ENCODE assay signal across 8 cellular contexts in the genomic region with DNA sequence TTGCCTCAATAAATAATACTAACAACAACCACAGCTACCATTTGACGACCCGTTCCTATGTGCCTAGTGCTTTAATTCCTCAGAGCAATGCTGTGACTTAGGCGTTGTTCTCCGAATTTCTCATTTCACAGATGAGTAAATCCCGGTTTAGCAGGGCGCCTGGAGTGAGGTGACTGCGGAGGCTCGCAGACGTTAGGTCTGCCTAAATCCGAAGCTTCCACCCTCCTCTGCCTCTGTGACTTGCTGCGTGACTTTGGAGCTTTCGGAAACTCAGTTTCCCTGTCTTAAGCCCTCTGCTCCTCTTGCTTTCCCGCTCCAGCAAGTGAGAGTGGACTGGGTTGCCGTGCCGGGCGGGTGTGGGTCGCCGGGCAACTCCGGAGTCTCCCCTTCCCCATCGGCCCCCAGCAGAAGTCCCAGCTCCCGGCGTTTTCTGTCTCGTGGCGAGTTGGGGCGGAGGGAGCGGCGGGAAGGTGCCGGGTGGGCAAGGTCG. TPM values are rescaled to one million over a fixed set of nuclear protein-coding genes. Genes with fewer than 3 reads are reported as not detected.
A peak's percentile ranks its signal among the peaks of the same experiment; 100 is the strongest.
DNase-seq lines count a peak whose midpoint lies in the region; ATAC-seq and TF ChIP-seq lines count a peak whose summit lies in the region.

No MANE protein-coding gene starts in this region.

- H3K36me3 Mint-ChIP-seq in activated B cell treated with CpG ODN at 0.5 μM for 24 hours (ENCODE audit: low read depth): no peaks in the 10 kb centered on the region

- no peak overlapping the region for H3K27ac Mint-ChIP-seq in activated B cell treated with CpG ODN at 0.5 μM for 24 hours

- CTCF ChIA-PET in activated B cell treated with CpG ODN at 0.5 μM for 24 hours (lab: Charles Lee): interaction anchor here (2.0 to 2.8 kb wide), 2 partner anchors 24 to 61 kb away, joined by 8 to 11 read pairs; no protein-coding TSS in a partner anchor

- no peaks in the 10 kb centered on the region for H3K9me3 ChIP-seq in ES-I3 (ENCODE audit: control insufficient read depth, insufficient read depth, low read length)
- no peaks in the 10 kb centered on the region for H3K9me3 ChIP-seq in iPS-15b (ENCODE audit: control insufficient read depth, insufficient read depth, low read length)
- no peaks in the 10 kb centered on the region for H3K9me3 ChIP-seq in skeletal muscle satellite cell (replicated peaks; ENCODE audit: low read length)

- peaks cover 47% of the 10 kb centered on the region for H3K4me1 Mint-ChIP-seq in activated B cell treated with CpG ODN at 0.5 μM for 24 hours

- TF ChIP-seq CTCF in activated B cell treated with CpG ODN at 0.5 μM for 24 hours (IDR thresholded peaks at IDR 0.05): no peak

- peak overlapping the region; percentile 91 for H3K4me2 ChIP-seq in skeletal muscle satellite cell (ENCODE audit: low read length)

- H3K27me3 Mint-ChIP-seq in activated B cell treated with CpG ODN at 0.5 μM for 24 hours: peaks cover 35% of the 10 kb centered on the region

- ATAC-seq in activated B cell treated with CpG ODN at 0.5 μM for 24 hours (ENCODE audit: low read depth) (no peak), GM21423 (IDR thresholded peaks at IDR 0.05; ENCODE audit: unreplicated experiment) (no peak), GM21737 (IDR thresholded peaks at IDR 0.05; ENCODE audit: unreplicated experiment) (no peak)

- POLR2A ChIA-PET in activated B cell treated with CpG ODN at 0.5 μM for 24 hours (lab: Charles Lee): interaction anchor here (1.0 to 1.4 kb wide), 2 partner anchors 101 to 316 kb away, joined by 3 to 4 read pairs; no protein-coding TSS in a partner anchor

- no peaks in the 10 kb centered on the region for H3K9me3 Mint-ChIP-seq in activated B cell treated with CpG ODN at 0.5 μM for 24 hours

- H3K27me3 ChIP-seq in iPS-15b (ENCODE audit: control insufficient read depth, insufficient read depth, low read length) (peaks cover 62% of the 10 kb centered on the region), skeletal muscle satellite cell (ENCODE audit: control insufficient read depth, insufficient read depth, low read length) (no peaks in the 10 kb centered on the region)

- H3K4me3 Mint-ChIP-seq in activated B cell treated with CpG ODN at 0.5 μM for 24 hours: peak overlapping the region; percentile 81

- DNase-seq in activated B cell treated with CpG ODN at 0.5 μM for 24 hours (no peak), NCI-H1105 treated with DMSO at 0.1 percent for 48 hours (lab: John Stamatoyannopoulos, UW) (no peak), SIG-M5 (lab: John Stamatoyannopoulos, UW) (no peak)

- H3K9ac ChIP-seq in ES-I3 (ENCODE audit: low read depth, low read length) (peak overlapping the region; percentile 69), iPS-15b (ENCODE audit: low read depth, low read length) (peak overlapping the region; percentile 73), skeletal muscle satellite cell (ENCODE audit: low read depth, low read length) (peak overlapping the region; percentile 91)

- H3K36me3 ChIP-seq in ES-I3 (ENCODE audit: insufficient read depth, low read length) (no peaks in the 10 kb centered on the region), iPS-15b (ENCODE audit: control insufficient read depth, insufficient read depth, low read length) (no peaks in the 10 kb centered on the region), skeletal muscle satellite cell (ENCODE audit: insufficient read depth, low read length) (peaks cover 22% of the 10 kb centered on the region)

- peaks cover 9% of the 10 kb centered on the region; the same call in 1 of the 2 replicates for H3K4me1 ChIP-seq in ES-I3 (ENCODE audit: insufficient read depth, low read length)
- H3K4me1 ChIP-seq in iPS-15b (ENCODE audit: control insufficient read depth, insufficient read depth, low read length): peaks cover 4% of the 10 kb centered on the region
- peaks cover 53% of the 10 kb centered on the region for H3K4me1 ChIP-seq in skeletal muscle satellite cell (ENCODE audit: control insufficient read depth, insufficient read depth, low read length)

- peak overlapping the region; percentile 68 for H3K4me3 ChIP-seq in iPS-15b (ENCODE audit: low read depth, low read length)
- H3K4me3 ChIP-seq in skeletal muscle satellite cell (ENCODE audit: low read length): peak overlapping the region; percentile 84

- intact Hi-C loops in activated B cell treated with CpG ODN at 0.5 μM for 24 hours (cut with micrococcal nuclease): loop anchor here (5.0 kb wide), 1 partner anchor 284 kb away; no protein-coding TSS in a partner anchor

RNA-seq across cellular contexts. Expression of a gene that starts 0.7 kb away (rescaled TPM):
- not detected in 2 replicates for total RNA-seq in activated B cell treated with CpG ODN at 0.5 μM for 24 hours
- 36.3 and 44.6 TPM in 2 replicates for total RNA-seq in skeletal muscle satellite cell (2012; rRNA removed)

RNA-seq across cellular contexts. Expression of a gene that starts 58.9 kb away (rescaled TPM):
- 1.8 and 2.3 TPM in 2 replicates for total RNA-seq in activated B cell treated with CpG ODN at 0.5 μM for 24 hours
- total RNA-seq in skeletal muscle satellite cell (2012; rRNA removed): 0.22 TPM in 1 of 2 replicates, not detected in the other
